Comparison of ENCODE assay signal across 18 cellular contexts in genomic region chr1:182777386-182777785, GRCh38.
"Had no signal": no experiment of that assay in that cellular context is flagged by ENCODE, and none has a peak within 500 bp of the region (broad histone marks: within the 10 kb centered on the region; RNA-seq: fewer than 3 reads in every experiment).

No MANE protein-coding gene starts in this region.

- H3K27ac ChIP-seq: foreskin keratinocyte, left lung, VCaP had no signal

- H3K36me3 ChIP-seq: left lung, right atrium auricular region, tibial nerve had no signal

- H3K4me3 ChIP-seq: left lung, right atrium auricular region, smooth muscle cell, tibial nerve had no signal

- H3K4me1 ChIP-seq: foreskin keratinocyte, left lung had no signal

- H3K4me2 ChIP-seq: smooth muscle cell had no signal

- H3K9me3 ChIP-seq: left lung, right atrium auricular region, tibial nerve had no signal

- DNase-seq: activated CD4-positive, alpha-beta T cell treated with anti-CD3 and anti-CD28 coated beads, Interleukin-2, amount 50 U/mL, for 1 hour; activated CD4-positive, CD25-positive, alpha-beta regulatory T cell treated with anti-CD3 and anti-CD28 coated beads, Interleukin-2, amount 50 U/mL, for 72 hours; activated CD8-positive, alpha-beta memory T cell treated with anti-CD3 and anti-CD28 coated beads, Interleukin-2, amount 50 U/mL, for 4 hours; activated gamma-delta T cell; activated T-cell treated with anti-CD3 and anti-CD28 coated beads, Interleukin-2, amount 50 U/mL, for 72 hours; effector memory CD8-positive, alpha-beta T cell; foreskin keratinocyte; glutamatergic neuron; left lung; stimulated activated CD4-positive, alpha-beta T cell treated with anti-CD3 and anti-CD28 coated beads, Interleukin-4, amount 100 ng/mL, for 24 hours; T-helper 2 cell had no signal

- FAIRE-seq: astrocyte, keratinocyte, urothelium cell line had no signal

- H3K27me3 ChIP-seq: left lung, right atrium auricular region, tibial nerve had no signal
